Comparison of ENCODE assay signal across 15 cellular contexts in the genomic region with DNA sequence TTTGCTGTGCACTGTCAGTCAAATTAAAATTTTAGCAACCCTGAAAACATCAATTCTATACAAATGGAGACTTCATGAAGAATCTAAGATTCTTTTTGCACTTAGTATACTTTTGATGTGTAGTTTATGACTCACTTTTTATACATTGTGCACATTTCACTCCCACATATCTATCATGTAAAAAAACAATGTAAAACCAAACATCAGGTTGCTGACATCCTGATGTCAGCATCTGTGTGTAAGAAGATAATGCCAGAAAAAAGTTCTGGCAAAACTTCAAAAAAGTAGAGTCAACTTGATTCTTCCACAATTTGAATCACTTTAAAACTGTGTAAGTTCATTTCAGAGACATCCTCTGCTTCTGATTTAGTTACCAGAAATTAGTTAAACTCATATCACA.
"Had no signal": no experiment of that assay in that cellular context is flagged by ENCODE, and none has a peak within 500 bp of the region (broad histone marks: within the 10 kb centered on the region; RNA-seq: fewer than 3 reads in every experiment).

No MANE protein-coding gene starts in this region.

- H3K27ac ChIP-seq: body of pancreas, dorsolateral prefrontal cortex, esophagus muscularis mucosa, gastroesophageal sphincter, pancreas, skin epidermis, tibial artery, uterus had no signal

- H3K9me3 ChIP-seq: esophagus muscularis mucosa, pancreas, tibial artery, uterus had no signal

- ATAC-seq: activated CD8-positive, alpha-beta T cell treated with anti-CD3 and anti-CD28 coated beads, Interleukin-2, amount 10 ng/mL, durations not matched to agents 7 days and 5 days; body of pancreas; gastroesophageal sphincter; left ventricle myocardium superior; pancreas; stimulated activated effector memory CD8-positive, alpha-beta T cell treated with anti-CD3 and anti-CD28 coated beads, Interleukin-12 subunit alpha, Interleukin-12 subunit beta, amount 100 ng/mL, for 72 hours had no signal

- DNase-seq: activated CD4-positive, alpha-beta T cell treated with anti-CD3 and anti-CD28 coated beads for 48 hours; activated CD8-positive, alpha-beta T cell treated with anti-CD3 and anti-CD28 coated beads, Interleukin-2, amount 10 ng/mL, durations not matched to agents 7 days and 5 days; activated naive CD4-positive, alpha-beta T cell treated with Interleukin-2 at 50 U/mL for 16 hours; body of pancreas; dorsolateral prefrontal cortex; kidney; left ventricle myocardium superior; pancreas; retina; tibial artery; uterus had no signal

- H3K27me3 ChIP-seq: body of pancreas, esophagus muscularis mucosa, gastroesophageal sphincter, pancreas, tibial artery, uterus had no signal

- H3K4me3 ChIP-seq: body of pancreas, dorsolateral prefrontal cortex, esophagus muscularis mucosa, gastroesophageal sphincter, pancreas, skin epidermis, tibial artery, uterus had no signal
